In the genomic region with DNA sequence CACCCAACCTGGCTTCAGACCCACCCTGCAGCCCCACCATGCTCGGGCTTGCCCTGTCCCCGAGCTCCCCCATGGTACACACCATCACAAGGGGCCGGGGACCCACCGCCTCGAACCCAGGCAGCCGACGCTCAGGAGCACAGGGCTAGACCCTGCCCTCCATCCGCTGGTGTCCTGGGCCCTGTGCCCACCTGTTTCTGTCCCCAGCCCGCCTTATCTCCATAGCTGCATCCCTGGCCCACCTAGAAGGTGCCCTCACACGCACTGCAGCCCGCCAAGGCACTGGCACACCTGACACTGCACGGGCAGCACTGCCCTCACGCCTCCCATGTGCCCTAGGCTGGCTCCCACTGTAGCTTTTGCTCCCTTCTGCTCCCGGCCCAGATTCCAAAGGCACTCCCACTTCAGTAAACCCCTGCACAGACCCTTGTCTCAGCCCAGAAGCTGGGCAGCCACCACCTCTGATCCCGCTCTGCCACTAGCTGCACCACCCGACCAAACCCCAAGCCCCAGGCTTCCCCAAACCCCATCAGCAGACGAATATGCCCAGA, we compare ENCODE assay signal across 1 cellular context.
TF ChIP-seq lines count a peak whose summit lies in the region.

No MANE protein-coding gene starts in this region.

TF ChIP-seq in H1, 55 proteins besides CTCF, POLR2A, EP300 and RAD21:
- TF ChIP-seq, protein P1, sequence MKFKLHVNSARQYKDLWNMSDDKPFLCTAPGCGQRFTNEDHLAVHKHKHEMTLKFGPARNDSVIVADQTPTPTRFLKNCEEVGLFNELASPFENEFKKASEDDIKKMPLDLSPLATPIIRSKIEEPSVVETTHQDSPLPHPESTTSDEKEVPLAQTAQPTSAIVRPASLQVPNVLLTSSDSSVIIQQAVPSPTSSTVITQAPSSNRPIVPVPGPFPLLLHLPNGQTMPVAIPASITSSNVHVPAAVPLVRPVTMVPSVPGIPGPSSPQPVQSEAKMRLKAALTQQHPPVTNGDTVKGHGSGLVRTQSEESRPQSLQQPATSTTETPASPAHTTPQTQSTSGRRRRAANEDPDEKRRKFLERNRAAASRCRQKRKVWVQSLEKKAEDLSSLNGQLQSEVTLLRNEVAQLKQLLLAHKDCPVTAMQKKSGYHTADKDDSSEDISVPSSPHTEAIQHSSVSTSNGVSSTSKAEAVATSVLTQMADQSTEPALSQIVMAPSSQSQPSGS (IDR thresholded peaks at IDR 0.05; ENCODE audit: low read length) = no peak
- TF ChIP-seq POU5F1 (IDR thresholded peaks at IDR 0.05; ENCODE audit: low read depth, low read length) (no peak), PHF8 (conservative IDR thresholded peaks at IDR 0.05; ENCODE audit: low read depth, low read length) (no peak), NANOG (IDR thresholded peaks at IDR 0.05; ENCODE audit: insufficient read depth, low read depth, low read length, poor library complexity, severe bottlenecking) (no peak), TEAD4 (IDR thresholded peaks at IDR 0.05; ENCODE audit: low read depth, low read length) (no peak), RNF2 (IDR thresholded peaks at IDR 0.05; ENCODE audit: borderline replicate concordance, low read depth, low read length, missing control alignments, poor library complexity, severe bottlenecking) (no peak), KDM1A (IDR thresholded peaks at IDR 0.05; ENCODE audit: borderline replicate concordance, low read length) (no peak), SRF (IDR thresholded peaks at IDR 0.05; ENCODE audit: low read depth, low read length) (no peak), EZH2 (IDR thresholded peaks at IDR 0.05; ENCODE audit: low read depth, low read length, severe bottlenecking) (no peak), GABPA (IDR thresholded peaks at IDR 0.05; ENCODE audit: borderline replicate concordance, insufficient read depth, low read length) (no peak), SIN3A (conservative IDR thresholded peaks at IDR 0.05 in 1 of 2, IDR thresholded peaks at IDR 0.05 in 1 of 2; ENCODE audit: low read depth in 1 of 2, low read length in 2 of 2) (no peak), FOSL1 (IDR thresholded peaks at IDR 0.05; ENCODE audit: insufficient read depth, low read depth, low read length) (no peak), YY1 (IDR thresholded peaks at IDR 0.05; ENCODE audit: low read depth, low read length) (no peak)
- TF ChIP-seq, protein P2, sequence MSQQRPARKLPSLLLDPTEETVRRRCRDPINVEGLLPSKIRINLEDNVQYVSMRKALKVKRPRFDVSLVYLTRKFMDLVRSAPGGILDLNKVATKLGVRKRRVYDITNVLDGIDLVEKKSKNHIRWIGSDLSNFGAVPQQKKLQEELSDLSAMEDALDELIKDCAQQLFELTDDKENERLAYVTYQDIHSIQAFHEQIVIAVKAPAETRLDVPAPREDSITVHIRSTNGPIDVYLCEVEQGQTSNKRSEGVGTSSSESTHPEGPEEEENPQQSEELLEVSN (IDR thresholded peaks at IDR 0.05) = no peak
- TF ChIP-seq, protein P3, sequence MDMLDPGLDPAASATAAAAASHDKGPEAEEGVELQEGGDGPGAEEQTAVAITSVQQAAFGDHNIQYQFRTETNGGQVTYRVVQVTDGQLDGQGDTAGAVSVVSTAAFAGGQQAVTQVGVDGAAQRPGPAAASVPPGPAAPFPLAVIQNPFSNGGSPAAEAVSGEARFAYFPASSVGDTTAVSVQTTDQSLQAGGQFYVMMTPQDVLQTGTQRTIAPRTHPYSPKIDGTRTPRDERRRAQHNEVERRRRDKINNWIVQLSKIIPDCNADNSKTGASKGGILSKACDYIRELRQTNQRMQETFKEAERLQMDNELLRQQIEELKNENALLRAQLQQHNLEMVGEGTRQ (IDR thresholded peaks at IDR 0.05; ENCODE audit: low read length) = no peak
- TF ChIP-seq, protein P4, sequence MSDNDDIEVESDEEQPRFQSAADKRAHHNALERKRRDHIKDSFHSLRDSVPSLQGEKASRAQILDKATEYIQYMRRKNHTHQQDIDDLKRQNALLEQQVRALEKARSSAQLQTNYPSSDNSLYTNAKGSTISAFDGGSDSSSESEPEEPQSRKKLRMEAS (IDR thresholded peaks at IDR 0.05) = no peak
